Comparison of ENCODE assay signal across 25 cellular contexts in genomic region chr2:26709323-26710110, GRCh38. TPM values are rescaled to one million over a fixed set of nuclear protein-coding genes. Genes with fewer than 3 reads are reported as not detected.
DNase-seq lines count a peak whose midpoint lies in the region; ATAC-seq and TF ChIP-seq lines count a peak whose summit lies in the region.
"Had no signal": no experiment of that assay in that cellular context is flagged by ENCODE, and none has a peak within 500 bp of the region (broad histone marks: within the 10 kb centered on the region; RNA-seq: fewer than 3 reads in every experiment).

No MANE protein-coding gene starts in this region.

- H3K27ac ChIP-seq in right cardiac atrium (ENCODE audit: low read length): peak overlapping the region; percentile 91
- H3K27ac ChIP-seq in hepatocyte: peak overlapping the region; percentile 68
- no peak overlapping the region for H3K27ac ChIP-seq in osteoblast (ENCODE audit: low read depth, low read length)
- H3K27ac ChIP-seq: spleen had no signal

- intact Hi-C loops in right cardiac atrium (cut with DNase I): no loop called here
- intact Hi-C loops in left cardiac atrium (cut with DNase I): no loop called here

- POLR2A ChIA-PET in GM10248 (lab: Yijun Ruan, JAX): no interaction called here

- H3K27me3 ChIP-seq in right cardiac atrium (ENCODE audit: control insufficient read depth, insufficient read depth) (no peaks in the 10 kb centered on the region), hepatocyte (no peaks in the 10 kb centered on the region), osteoblast (ENCODE audit: insufficient read depth, low read length) (no peaks in the 10 kb centered on the region)

- no peaks in the 10 kb centered on the region for H4K20me1 ChIP-seq in hepatocyte (ENCODE audit: insufficient read depth, poor library complexity, severe bottlenecking)
- no peaks in the 10 kb centered on the region for H4K20me1 ChIP-seq in osteoblast (ENCODE audit: insufficient read depth, low read length)

- H3K9me3 ChIP-seq in right cardiac atrium (ENCODE audit: control insufficient read depth, low read length): no peaks in the 10 kb centered on the region
- no peaks in the 10 kb centered on the region for H3K9me3 ChIP-seq in hepatocyte (ENCODE audit: low read depth)
- H3K9me3 ChIP-seq in osteoblast (ENCODE audit: low read depth, low read length): no peaks in the 10 kb centered on the region
- H3K9me3 ChIP-seq: spleen had no signal

- 71% methylated on average over 19 of the region's 19 CpGs for WGBS in right cardiac atrium
- WGBS in hepatocyte (ENCODE audit: low lambda C conversion rate, missing lambda C conversion rate): 54% methylated on average over 14 of the region's 19 CpGs

- H3K4me1 ChIP-seq in right cardiac atrium (ENCODE audit: control insufficient read depth, insufficient read depth, low read length) (peaks cover 16% of the 10 kb centered on the region), hepatocyte (ENCODE audit: insufficient read depth) (peaks cover 54% of the 10 kb centered on the region), osteoblast (ENCODE audit: insufficient read depth, low read length) (peaks cover 8% of the 10 kb centered on the region)

- CTCF ChIA-PET in GM10248 (lab: Yijun Ruan, JAX): interaction anchor here (1.5 kb wide), 1 partner anchor 27 kb away, joined by 3 read pairs; no protein-coding TSS in a partner anchor

- no peaks in the 10 kb centered on the region for H3K9me2 ChIP-seq in hepatocyte (replicated peaks; ENCODE audit: insufficient read depth)

- no peak for ATAC-seq in right cardiac atrium
- no peak for ATAC-seq in left cardiac atrium
- no peak for ATAC-seq in GM21723 (IDR thresholded peaks at IDR 0.05; ENCODE audit: unreplicated experiment)
- ATAC-seq: activated T-cell treated with anti-CD3 and anti-CD28 coated beads, Interleukin-2, amount 50 U/mL, for 4 hours; Panc1 had no signal

- peak in 1 of 3 donors; percentile 19 for DNase-seq in right cardiac atrium
- no peak for DNase-seq in left cardiac atrium
- DNase-seq in hepatocyte (ENCODE audit: low spot score): no peak
- peak; percentile 17 for DNase-seq in osteoblast (ENCODE audit: insufficient read length, low spot score, missing footprints)
- DNase-seq in NOMO-1 (lab: John Stamatoyannopoulos, UW; ENCODE audit: unreplicated experiment in 2 of 2): no peak
- no peak for DNase-seq in germinal center (ENCODE audit: low spot score)
- no peak for DNase-seq in GM10248 (ENCODE audit: extremely low spot score)
- DNase-seq: activated CD4-positive, alpha-beta T cell treated with anti-CD3 and anti-CD28 coated beads for 48 hours; activated gamma-delta T cell treated with Interleukin-2 at 50 U/mL for 16 hours; activated T-cell treated with anti-CD3 and anti-CD28 coated beads, Interleukin-2, amount 50 U/mL, for 4 hours; CD4-positive, alpha-beta T cell; mesenchymal stem cell; naive B cell; NCI-H1048; NCI-H187; NCI-H2171 treated with DMSO at 0.1 percent for 48 hours; NCI-H524 treated with DMSO at 0.1 percent for 48 hours; NK-92 treated with Interleukin-12 subunit alpha and Interleukin-12 subunit beta, amount 100 ng/mL, for 24 hours; SHP77 treated with DMSO at 0.1 percent for 48 hours; spleen; substantia nigra had no signal

- H3K4me2 ChIP-seq in hepatocyte: no peak overlapping the region
- no peak overlapping the region for H3K4me2 ChIP-seq in osteoblast (ENCODE audit: insufficient read depth, low read length)
- H3K4me2 ChIP-seq: GM23338 had no signal

- H3K4me3 ChIP-seq in right cardiac atrium (ENCODE audit: low read length) (no peak overlapping the region), hepatocyte (no peak overlapping the region), osteoblast (ENCODE audit: insufficient read depth, low read length) (no peak overlapping the region)
- H3K4me3 ChIP-seq: GM23338, spleen had no signal

- no peaks in the 10 kb centered on the region for H3K36me3 ChIP-seq in hepatocyte (replicated peaks; ENCODE audit: insufficient read depth, low read depth)
- H3K36me3 ChIP-seq in osteoblast (ENCODE audit: insufficient read depth, low read length): no peaks in the 10 kb centered on the region
- H3K36me3 ChIP-seq: spleen had no signal

- no peaks in the 10 kb centered on the region for H3K79me2 ChIP-seq in hepatocyte
- no peaks in the 10 kb centered on the region for H3K79me2 ChIP-seq in osteoblast (ENCODE audit: insufficient read depth, low read length)

- TF ChIP-seq CTCF in hepatocyte (IDR thresholded peaks at IDR 0.05; ENCODE audit: poor library complexity) (no peak), osteoblast (IDR thresholded peaks at IDR 0.05; ENCODE audit: extremely low read depth, low read depth, low read length) (no peak), GM10248 (IDR thresholded peaks at IDR 0.05; ENCODE audit: control extremely low read depth, extremely low read depth, low read depth, missing control alignments) (no peak)

- H2AFZ ChIP-seq in hepatocyte (no peak overlapping the region), osteoblast (ENCODE audit: low read length) (no peak overlapping the region)
- H2AFZ ChIP-seq: GM23338 had no signal

RNA-seq across cellular contexts. Expression of gene KCNK3, which starts 17.0 kb away (rescaled TPM):
- total RNA-seq in right cardiac atrium: 10 to 100 TPM; 25.6 to 36.6 (median 28.2) TPM
- polyA plus RNA-seq in right cardiac atrium: 29.3 TPM
- 10 to 100 TPM; 30.9 to 35.4 TPM for total RNA-seq in left cardiac atrium
- 9.4 and 10.5 TPM in 2 replicates for total RNA-seq in hepatocyte
- polyA plus RNA-seq in hepatocyte: 8.2 and 9.0 TPM in 2 replicates
- not detected in 2 replicates for total RNA-seq in osteoblast
- total RNA-seq: activated CD8-positive, alpha-beta memory T cell treated with anti-CD3 and anti-CD28 coated beads for 36 hours; CD4-positive, alpha-beta T cell; GM23338 had no signal
- polyA plus RNA-seq: GM23338 had no signal

RNA-seq across cellular contexts. Expression of gene SLC35F6, which starts 54.6 kb away (rescaled TPM):
- total RNA-seq in right cardiac atrium (10 to 100 TPM; 22.0 to 34.3 (median 26.5) TPM), left cardiac atrium (10 to 100 TPM; 26.4 to 35.5 TPM), hepatocyte (30.2 and 40.7 TPM in 2 replicates), osteoblast (82.8 and 83.6 TPM in 2 replicates)
- polyA plus RNA-seq in right cardiac atrium (18.8 TPM), hepatocyte (16.6 and 18.3 TPM in 2 replicates)

Comparison
In these comparisons a context has a peak if more than half of its experiments do, and no peak if none do; other contexts are left out.
1. RNA of gene KCNK3, which starts 17.0 kb away (total RNA-seq): 30.9 to 35.4 TPM in left cardiac atrium, 25.6 to 36.6 TPM in right cardiac atrium and 9.4 to 10.5 TPM in hepatocyte; not detected in osteoblast; every median in the first group is over 10 times any median in the second.